Comparison of ENCODE assay signal across 24 cellular contexts in genomic region chr10:51915031-51915542, GRCh38.
A peak's percentile ranks its signal among the peaks of the same experiment; 100 is the strongest.
DNase-seq lines count a peak whose midpoint lies in the region; ATAC-seq and TF ChIP-seq lines count a peak whose summit lies in the region.
"Had no signal": no experiment of that assay in that cellular context is flagged by ENCODE, and none has a peak within 500 bp of the region (broad histone marks: within the 10 kb centered on the region; RNA-seq: fewer than 3 reads in every experiment).

No MANE protein-coding gene starts in this region.

- H3K27ac ChIP-seq in A673 (ENCODE audit: low read depth, low read length, poor library complexity, severe bottlenecking) (no peak overlapping the region), HEK293 (ENCODE audit: extremely low read depth, low read depth, low read length) (no peak overlapping the region), endodermal cell (ENCODE audit: low read depth, low read length) (peak overlapping the region; percentile 28), breast epithelium (no peak overlapping the region)
- H3K27ac ChIP-seq: esophagus squamous epithelium had no signal

- WGBS in endodermal cell (ENCODE audit: insufficient coverage in 1 of 2, insufficient read length in 1 of 2), 2 experiments, result 55% methylated on average over 1 of the region's 1 CpG; no CpG with 5 or more reads in 1 of the 2 experiments

- BruUV-seq in A673 (replicated peaks; lab: Mats Ljungman, UMichigan), result no TSS peak

- ATAC-seq in GM18502 (IDR thresholded peaks at IDR 0.05; ENCODE audit: poor library complexity, unreplicated experiment), result no peak
- ATAC-seq: activated naive CD4-positive, alpha-beta T cell treated with anti-CD3 and anti-CD28 coated beads, Interleukin-2, amount 50 U/mL, for 72 hours; activated T-cell treated with anti-CD3 and anti-CD28 coated beads, Interleukin-2, amount 50 U/mL, for 72 hours; naive thymus-derived CD8-positive, alpha-beta T cell had no signal

- DNase-seq in A673 (ENCODE audit: low spot score) (peak; percentile 3), endodermal cell (peak; percentile 55), iPS-NIHi11 (ENCODE audit: low spot score) (peak; percentile 16), hypothalamus (lab: John Stamatoyannopoulos, UW) (no peak), breast epithelium (ENCODE audit: low spot score in 2 of 2) (no peak)
- no peak for DNase-seq in activated CD4-positive, alpha-beta T cell treated with anti-CD3 and anti-CD28 coated beads for 48 hours
- DNase-seq: ACHN; activated CD4-positive, alpha-beta T cell treated with anti-CD3 and anti-CD28 coated beads for 1 hour; activated T-cell treated with anti-CD3 and anti-CD28 coated beads, Interleukin-2, amount 50 U/mL, for 72 hours; effector memory CD4-positive, alpha-beta T cell; esophagus squamous epithelium; GDM1; HCEC 1CT; head of caudate nucleus; kidney glomerular epithelial cell; naive thymus-derived CD8-positive, alpha-beta T cell; NCI-H1105; NCI-H2081 treated with DMSO at 0.1 percent for 48 hours; stimulated activated CD4-positive, alpha-beta T cell treated with anti-CD3 and anti-CD28 coated beads, Interleukin-2, amount 100 ng/mL, for 24 hours; stimulated activated naive CD4-positive, alpha-beta T cell had no signal

- H3K27ac Mint-ChIP-seq in endodermal cell, result peak overlapping the region; percentile 58
- H3K27ac Mint-ChIP-seq: activated naive CD4-positive, alpha-beta T cell treated with anti-CD3 and anti-CD28 coated beads, Interleukin-2, amount 50 U/mL, for 72 hours; activated T-cell treated with anti-CD3 and anti-CD28 coated beads, Interleukin-2, amount 50 U/mL, for 72 hours; memory B cell; naive thymus-derived CD8-positive, alpha-beta T cell had no signal

- H3K9me3 ChIP-seq in A673 (ENCODE audit: low read depth, low read length, poor library complexity, severe bottlenecking), result no peaks in the 10 kb centered on the region
- no peaks in the 10 kb centered on the region for H3K9me3 ChIP-seq in HEK293 (ENCODE audit: control insufficient read depth, insufficient read depth, low read depth, low read length)
- no peaks in the 10 kb centered on the region for H3K9me3 ChIP-seq in endodermal cell (ENCODE audit: control insufficient read depth, low read length)
- H3K9me3 ChIP-seq in breast epithelium, result no peaks in the 10 kb centered on the region
- H3K9me3 ChIP-seq: esophagus squamous epithelium had no signal

- POLR2A ChIA-PET in A673 (lab: Charles Lee; ENCODE audit: low non-redundant PET) (no interaction called here), HEK293 (lab: Yijun Ruan, JAX) (no interaction called here)

- H3K9me3 Mint-ChIP-seq in endodermal cell, result no peaks in the 10 kb centered on the region
- H3K9me3 Mint-ChIP-seq: activated naive CD4-positive, alpha-beta T cell treated with anti-CD3 and anti-CD28 coated beads, Interleukin-2, amount 50 U/mL, for 72 hours; activated T-cell treated with anti-CD3 and anti-CD28 coated beads, Interleukin-2, amount 50 U/mL, for 72 hours; memory B cell had no signal

- H3K4me1 Mint-ChIP-seq in endodermal cell, result peaks cover 37% of the 10 kb centered on the region
- H3K4me1 Mint-ChIP-seq: memory B cell; naive thymus-derived CD8-positive, alpha-beta T cell had no signal

- H3K4me3 ChIP-seq in A673 (ENCODE audit: low read depth, low read length, poor library complexity, severe bottlenecking) (no peak overlapping the region), HEK293 (ENCODE audit: low read depth, low read length) (no peak overlapping the region), endodermal cell (ENCODE audit: low read length) (no peak overlapping the region), breast epithelium (no peak overlapping the region)
- H3K4me3 ChIP-seq: esophagus squamous epithelium had no signal

- H3K27me3 Mint-ChIP-seq in endodermal cell (ENCODE audit: insufficient read depth), result no peaks in the 10 kb centered on the region
- H3K27me3 Mint-ChIP-seq: memory B cell had no signal

- no peaks in the 10 kb centered on the region for H3K27me3 ChIP-seq in A673 (replicated peaks; ENCODE audit: insufficient read depth, low read depth, low read length, poor library complexity)
- H3K27me3 ChIP-seq in endodermal cell (ENCODE audit: control insufficient read depth, insufficient read depth, low read length, poor library complexity, severe bottlenecking), result peaks cover 4% of the 10 kb centered on the region
- H3K27me3 ChIP-seq in breast epithelium, result no peaks in the 10 kb centered on the region
- H3K27me3 ChIP-seq: esophagus squamous epithelium had no signal

- TF ChIP-seq POLR2A in breast epithelium (IDR thresholded peaks at IDR 0.05), result no peak

- no peaks in the 10 kb centered on the region for H3K36me3 ChIP-seq in A673 (ENCODE audit: insufficient read depth, low read length, poor library complexity, severe bottlenecking)
- H3K36me3 ChIP-seq in HEK293 (ENCODE audit: control insufficient read depth in 2 of 2, insufficient read depth in 1 of 2, low read length in 2 of 2), result no peaks in the 10 kb centered on the region
- H3K36me3 ChIP-seq in endodermal cell (ENCODE audit: control insufficient read depth, insufficient read depth, low read length), result no peaks in the 10 kb centered on the region
- H3K36me3 ChIP-seq in breast epithelium, result no peaks in the 10 kb centered on the region
- H3K36me3 ChIP-seq: esophagus squamous epithelium had no signal

- CTCF ChIA-PET in A673 (lab: Charles Lee) (no interaction called here), HEK293 (lab: Yijun Ruan, JAX) (no interaction called here)

- H3K9ac ChIP-seq in endodermal cell (ENCODE audit: extremely low read depth, low read length, poor library complexity, severe bottlenecking), result no peak overlapping the region

- TF ChIP-seq CTCF in A673 (conservative IDR thresholded peaks at IDR 0.05; ENCODE audit: low read depth, low read length), result no peak
- no peak for TF ChIP-seq CTCF in HEK293 (tag by site-specific recombination; IDR thresholded peaks at IDR 0.05)
- no peak for TF ChIP-seq CTCF in endodermal cell (conservative IDR thresholded peaks at IDR 0.05)
- TF ChIP-seq CTCF in breast epithelium (IDR thresholded peaks at IDR 0.05), result no peak

- intact Hi-C loops in A673 (cut with micrococcal nuclease; ENCODE audit: unreplicated experiment) (no loop called here), breast epithelium (cut with DNase I; ENCODE audit: low total_unique reads) (no loop called here)

- peak overlapping the region; percentile 3 for H3K4me3 Mint-ChIP-seq in endodermal cell
- H3K4me3 Mint-ChIP-seq: activated T-cell treated with anti-CD3 and anti-CD28 coated beads, Interleukin-2, amount 50 U/mL, for 72 hours; memory B cell; naive thymus-derived CD8-positive, alpha-beta T cell had no signal

- no peaks in the 10 kb centered on the region for H3K4me1 ChIP-seq in A673 (ENCODE audit: insufficient read depth, low read length, poor library complexity, severe bottlenecking)
- H3K4me1 ChIP-seq in HEK293 (ENCODE audit: control insufficient read depth, insufficient read depth, low read length), result no peaks in the 10 kb centered on the region
- H3K4me1 ChIP-seq in endodermal cell (ENCODE audit: control insufficient read depth, insufficient read depth, low read length), result peaks cover 18% of the 10 kb centered on the region
- H3K4me1 ChIP-seq in breast epithelium, result no peaks in the 10 kb centered on the region
- H3K4me1 ChIP-seq: esophagus squamous epithelium had no signal

- H3K36me3 Mint-ChIP-seq in endodermal cell (ENCODE audit: low read depth), result no peaks in the 10 kb centered on the region
- H3K36me3 Mint-ChIP-seq: activated naive CD4-positive, alpha-beta T cell treated with anti-CD3 and anti-CD28 coated beads, Interleukin-2, amount 50 U/mL, for 72 hours; memory B cell; naive thymus-derived CD8-positive, alpha-beta T cell had no signal

TF ChIP-seq in HEK293, 187 proteins besides CTCF, POLR2A, EP300 and RAD21:
- TF ChIP-seq ZNF664 (tag by site-specific recombination; IDR thresholded peaks at IDR 0.05) (no peak), PRDM6 (tag by site-specific recombination; IDR thresholded peaks at IDR 0.05) (peak; percentile 31; the same call in 1 of the 2 replicates)

Comparison
In these comparisons a context has a peak if more than half of its experiments do, and no peak if none do; other contexts are left out.
1. DNase-seq: peak in A673 (single experiment), endodermal cell (single experiment) and iPS-NIHi11 (single experiment); none in hypothalamus (0 of 51), activated CD4-positive, alpha-beta T cell treated with anti-CD3 and anti-CD28 coated beads for 48 hours (single experiment) and breast epithelium (0 of 2).